In genomic region chr11:126317681-126318641, GRCh38 we compare ENCODE assay signal across 7 cellular contexts. TPM values are rescaled to one million over a fixed set of nuclear protein-coding genes. Genes with fewer than 3 reads are reported as not detected.
DNase-seq lines count a peak whose midpoint lies in the region; ATAC-seq, FAIRE-seq and TF ChIP-seq lines count a peak whose summit lies in the region.

No MANE protein-coding gene starts in this region.

- peak overlapping the region; percentile 84 for H3K27ac Mint-ChIP-seq in MCF 10A (ENCODE audit: low read depth, unreplicated experiment)

- peaks cover 33% of the 10 kb centered on the region for H3K4me1 Mint-ChIP-seq in MCF 10A (ENCODE audit: insufficient read depth, unreplicated experiment)

- no peak for TF ChIP-seq CTCF in MCF 10A (IDR thresholded peaks at IDR 0.05; ENCODE audit: unreplicated experiment)
- TF ChIP-seq CTCF in lung (IDR thresholded peaks at IDR 0.05; ENCODE audit: control extremely low read depth, extremely low read depth), result no peak

- H3K27me3 Mint-ChIP-seq in MCF 10A (ENCODE audit: insufficient read depth, unreplicated experiment), result no peaks in the 10 kb centered on the region

- H3K4me3 Mint-ChIP-seq in MCF 10A (ENCODE audit: unreplicated experiment), result peak overlapping the region; percentile 59

- H3K9me3 ChIP-seq in lung (ENCODE audit: control insufficient read depth in 2 of 2, insufficient read depth in 1 of 2, low read length in 1 of 2), result no peaks in the 10 kb centered on the region
- H3K9me3 ChIP-seq in thymus (ENCODE audit: control insufficient read depth), result no peaks in the 10 kb centered on the region

- WGBS in lung, 2 donors, result 23 to 42% methylated on average over 17 of the region's 17 CpGs
- 34% methylated on average over 17 of the region's 17 CpGs for WGBS in thymus

- DNase-seq in H54 (ENCODE audit: insufficient read length, low spot score) (no peak), NCI-H2196 (lab: John Stamatoyannopoulos, UW; ENCODE audit: unreplicated experiment) (peak; percentile 32), MCF 10A (ENCODE audit: unreplicated experiment) (peak; percentile 44), lung (ENCODE audit: low spot score) (peak; percentile 55)

- H3K4me3 ChIP-seq in lung, result no peak overlapping the region
- H3K4me3 ChIP-seq in thymus (ENCODE audit: low read length), result no peak overlapping the region

- intact Hi-C loops in MCF 10A (cut with micrococcal nuclease), result loop anchor here (2.0 to 10.0 kb wide), 4 partner anchors 39 to 1027 kb away; no protein-coding TSS in a partner anchor

- FAIRE-seq in H54 (lab: Jason Lieb, UNC), result peak; percentile 68

- H3K27me3 ChIP-seq in lung (ENCODE audit: control insufficient read depth, insufficient read depth), result no peaks in the 10 kb centered on the region
- H3K27me3 ChIP-seq in thymus (ENCODE audit: control insufficient read depth, insufficient read depth), result no peaks in the 10 kb centered on the region

- no peaks in the 10 kb centered on the region for H3K9me3 Mint-ChIP-seq in MCF 10A (ENCODE audit: unreplicated experiment)

- TF ChIP-seq POLR2A in H54 (IDR thresholded peaks at IDR 0.05; ENCODE audit: low read depth, low read length), result no peak

- POLR2A ChIA-PET in MCF 10A (lab: Yijun Ruan, JAX), result interaction anchor here (0.6 to 2.2 kb wide), 10 partner anchors 14 to 431 kb away, joined by 3 to 14 read pairs (median 4); partner anchors contain the start of genes DCPS and ST3GAL4

- CTCF ChIA-PET in MCF 10A (lab: Yijun Ruan, JAX), result interaction anchor here (0.6 to 3.3 kb wide), 7 partner anchors 9 to 289 kb away, joined by 3 to 33 read pairs (median 5); no protein-coding TSS in a partner anchor

- H3K36me3 Mint-ChIP-seq in MCF 10A (ENCODE audit: insufficient read depth, unreplicated experiment), result peaks cover 7% of the 10 kb centered on the region

- BruUV-seq in MCF 10A (replicated peaks; lab: Mats Ljungman, UMichigan), result no TSS peak

- H3K4me1 ChIP-seq in lung (ENCODE audit: control insufficient read depth in 2 of 2, insufficient read depth in 2 of 2, low read length in 2 of 2), result peaks cover 0 to 6% of the 10 kb centered on the region in 2 donors
- peaks cover 23% of the 10 kb centered on the region for H3K4me1 ChIP-seq in thymus (ENCODE audit: control insufficient read depth, insufficient read depth, low read length)

- H3K36me3 ChIP-seq in lung (ENCODE audit: control insufficient read depth in 2 of 2, insufficient read depth in 2 of 2, low read length in 2 of 2) (no peaks in the 10 kb centered on the region), thymus (ENCODE audit: control insufficient read depth, insufficient read depth) (peaks cover 2% of the 10 kb centered on the region)

- H3K27ac ChIP-seq in lung (ENCODE audit: low read depth in 1 of 2, low read length in 1 of 2) (peak overlapping the region; percentile 63 to 78), thymus (ENCODE audit: low read depth) (peak overlapping the region; percentile 81)

- ATAC-seq in GM18502 (IDR thresholded peaks at IDR 0.05; ENCODE audit: poor library complexity, unreplicated experiment) (peak; percentile 50), lung (ENCODE audit: insufficient read depth, low FRiP score) (peak; percentile 67), HG03565 (IDR thresholded peaks at IDR 0.05; ENCODE audit: unreplicated experiment) (no peak)

RNA-seq across cellular contexts. Expression of gene DCPS, which starts 14.1 kb away (rescaled TPM):
- 29.6 and 33.7 TPM in 2 replicates for total RNA-seq in MCF 10A (2022)
- 10 to 100 TPM; 10.7 to 20.4 TPM for total RNA-seq in lung
- polyA plus RNA-seq in lung, result 10 to 100 TPM; 20.4 to 26.3 TPM
- polyA plus RNA-seq in thymus, result 17.2 TPM

RNA-seq across cellular contexts. Expression of gene TIRAP, which starts 35.1 kb away (rescaled TPM):
- 11.9 and 14.0 TPM in 2 replicates for total RNA-seq in MCF 10A (2022)
- total RNA-seq in lung, result 10 to 100 TPM; 10.9 to 12.5 TPM
- 1 to 10 TPM; 5.5 to 8.6 TPM for polyA plus RNA-seq in lung
- 4.8 TPM for polyA plus RNA-seq in thymus

RNA-seq across cellular contexts. Expression of gene ST3GAL4, which starts 37.5 kb away (rescaled TPM):
- total RNA-seq in MCF 10A (2022) (12.3 and 15.3 TPM in 2 replicates), lung (10 to 100 TPM; 31.5 to 31.9 TPM)
- polyA plus RNA-seq in lung (10 to 100 TPM; 23.6 to 38.3 TPM), thymus (6.1 TPM)

RNA-seq across cellular contexts. Expression of gene FOXRED1, which starts 49.0 kb away (rescaled TPM):
- total RNA-seq in MCF 10A (2022) (28.2 and 37.2 TPM in 2 replicates), lung (10 to 100 TPM; 18.0 to 28.4 TPM)
- polyA plus RNA-seq in lung (10 to 100 TPM; 19.3 to 22.2 TPM), thymus (25.2 TPM)

RNA-seq across cellular contexts. Expression of gene SRPRA, which starts 49.3 kb away (rescaled TPM):
- 176 and 258 TPM in 2 replicates for total RNA-seq in MCF 10A (2022)
- 100 to 1,000 TPM in 1 of 2 donors, 10 to 100 TPM in 1; 51.7 to 145 TPM for total RNA-seq in lung
- polyA plus RNA-seq in lung, result 100 to 1,000 TPM in 1 of 2 donors, 10 to 100 TPM in 1; 57.5 to 107 TPM
- polyA plus RNA-seq in thymus, result 46.2 TPM
